ENCODE assay signal across 21 cellular contexts in genomic region chr7:90804370-90804769, GRCh38.
DNase-seq lines count a peak whose midpoint lies in the region; ATAC-seq, FAIRE-seq and TF ChIP-seq lines count a peak whose summit lies in the region.
"Had no signal": no experiment of that assay in that cellular context is flagged by ENCODE, and none has a peak within 500 bp of the region (broad histone marks: within the 10 kb centered on the region; RNA-seq: fewer than 3 reads in every experiment).

No MANE protein-coding gene starts in this region.

- no peaks in the 10 kb centered on the region for H3K27me3 Mint-ChIP-seq in chondrocyte (ENCODE audit: low read depth)

- no peak for ATAC-seq in HG03175 (IDR thresholded peaks at IDR 0.05; ENCODE audit: unreplicated experiment)
- ATAC-seq: K562 had no signal

- TF ChIP-seq CTCF in chondrocyte (IDR thresholded peaks at IDR 0.05) = no peak

- peaks cover 21% of the 10 kb centered on the region for H3K36me3 Mint-ChIP-seq in chondrocyte (ENCODE audit: low read depth)

- DNase-seq in NCI-H226 (peak; percentile 16), chondrocyte (ENCODE audit: low spot score) (no peak), iris pigment epithelial cell (ENCODE audit: low read depth) (peak; percentile 61), AG08395 (ENCODE audit: low spot score) (no peak), kidney tubule cell (ENCODE audit: low spot score) (no peak), midbrain (lab: John Stamatoyannopoulos, UW) (no peak)
- DNase-seq: C1 segment of cervical spinal cord, DMS153, HFFc6, NCI-H1048, NCI-H1694, NCI-H2107, NCI-H345, NCI-H69, PC-9, Right ventricle myocardium superior had no signal

- no peak overlapping the region for H3K4me3 Mint-ChIP-seq in chondrocyte (ENCODE audit: unreplicated experiment)
- H3K4me3 Mint-ChIP-seq: HFFc6 had no signal

- peak; percentile 74 for FAIRE-seq in A204.1 (lab: Jason Lieb, UNC)
- FAIRE-seq: GM12892, H1, K562 had no signal

- H3K4me1 Mint-ChIP-seq in chondrocyte (ENCODE audit: low read depth) = peaks cover 35% of the 10 kb centered on the region

- H3K27ac Mint-ChIP-seq in chondrocyte (ENCODE audit: unreplicated experiment) = peak overlapping the region; percentile 63
- H3K27ac Mint-ChIP-seq: HFFc6 had no signal

- peaks cover 13% of the 10 kb centered on the region for H3K9me3 Mint-ChIP-seq in chondrocyte (ENCODE audit: low read depth)
- H3K9me3 Mint-ChIP-seq: HFFc6 had no signal

Comparison
In these comparisons a context has a peak if more than half of its experiments do, and no peak if none do; other contexts are left out.
1. DNase-seq: peak in NCI-H226 (single experiment) and iris pigment epithelial cell (single experiment); none in chondrocyte (single experiment), AG08395 (single experiment), kidney tubule cell (single experiment) and midbrain (single experiment).